Comparison of ENCODE assay signal across 8 cellular contexts in the genomic region with DNA sequence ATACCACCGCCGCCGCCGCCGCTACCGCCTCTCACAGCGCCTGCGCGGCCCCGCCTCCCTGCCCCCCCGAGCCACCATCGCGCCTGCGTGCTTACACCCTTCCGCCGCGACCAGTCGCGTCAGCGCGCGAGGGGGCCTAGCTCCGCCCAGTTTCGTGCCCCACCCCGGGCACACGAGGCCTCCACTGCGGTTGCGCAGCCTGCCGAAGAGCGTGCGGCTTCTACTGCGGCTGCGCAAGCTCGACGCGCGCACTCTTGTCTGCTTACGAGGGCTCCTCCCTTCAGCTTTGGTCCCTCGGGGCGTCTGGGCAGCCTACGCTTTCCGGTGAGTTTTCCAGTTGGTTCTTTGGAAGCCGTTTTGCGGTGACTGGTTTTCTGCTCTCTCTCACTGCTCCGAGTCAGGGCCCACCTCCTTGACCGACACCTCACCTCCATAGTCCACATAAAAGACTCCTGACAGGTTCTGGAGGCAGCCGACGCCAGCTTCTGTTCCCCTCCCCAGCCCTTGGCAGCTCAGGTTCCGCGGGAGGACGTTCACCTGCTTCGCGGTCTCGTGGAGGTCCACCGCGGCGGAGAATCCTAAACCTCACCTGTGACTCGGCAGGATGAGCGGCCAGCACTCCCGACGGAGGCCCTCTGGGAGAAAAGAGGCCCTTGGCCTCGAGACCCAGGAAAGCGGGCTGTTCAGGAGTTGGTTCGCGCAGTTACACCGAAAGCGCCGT. TPM values are rescaled to one million over a fixed set of nuclear protein-coding genes. Genes with fewer than 3 reads are reported as not detected.
DNase-seq lines count a peak whose midpoint lies in the region; ATAC-seq and TF ChIP-seq lines count a peak whose summit lies in the region.

Gene PITPNB, minus strand, starts transcription at position 35 of the 721 bp plus-strand sequence. CDS start 65 bp downstream, outside the sequence.

- in situ Hi-C loops in endometrial microvascular endothelial cells (cut with HindIII; ENCODE audit: inconsistent ontology term, low pct_unique_long_range_greater_than_20kb, low sequenced_read_pairs) = no loop called here

- peak; percentile 100 for DNase-seq in D341Med (ENCODE audit: low spot score)
- DNase-seq in HuH-7 (ENCODE audit: low spot score) = peak; percentile 98
- peak; percentile 99 for DNase-seq in activated CD8-positive, alpha-beta memory T cell treated with anti-CD3 and anti-CD28 coated beads, Interleukin-2, amount 50 U/mL, for 4 hours
- peak; percentile 99 for DNase-seq in stimulated activated CD8-positive, alpha-beta memory T cell treated with anti-CD3 and anti-CD28 coated beads, Interleukin-15, amount 100 ng/mL, for 24 hours (ENCODE audit: low read depth)

- WGBS in mesodermal cell (ENCODE audit: insufficient coverage in 2 of 2), 2 experiments = 0% methylated on average over 58 to 61 of the region's 68 CpGs

- ATAC-seq in GM21515 (IDR thresholded peaks at IDR 0.05; ENCODE audit: unreplicated experiment) = peak; percentile 85

- H3K4me1 ChIP-seq in OCI-LY1 (ENCODE audit: insufficient read depth, low read length, severe bottlenecking) = peaks cover 53% of the 10 kb centered on the region
- H3K4me1 ChIP-seq in mesodermal cell (ENCODE audit: control insufficient read depth, insufficient read depth, low read length, poor library complexity, severe bottlenecking) = peaks cover 13% of the 10 kb centered on the region

- no peaks in the 10 kb centered on the region for H3K9me2 ChIP-seq in OCI-LY1 (ENCODE audit: low read depth, low read length)

- no peak for TF ChIP-seq CTCF in OCI-LY1 (IDR thresholded peaks at IDR 0.05; ENCODE audit: low read length)

- H3K27me3 ChIP-seq in OCI-LY1 (ENCODE audit: insufficient read depth, low read length) = no peaks in the 10 kb centered on the region

- H3K9ac ChIP-seq in OCI-LY1 (ENCODE audit: low read length) = peak within 1 kb of the TSS; percentile 87

- H3K36me3 ChIP-seq in OCI-LY1 (ENCODE audit: insufficient read depth, low read length) (peaks cover 43% of the 10 kb centered on the region), mesodermal cell (ENCODE audit: control insufficient read depth, insufficient read depth, low read length) (peaks cover 18% of the 10 kb centered on the region)

- no peaks in the 10 kb centered on the region for H3K9me3 ChIP-seq in OCI-LY1 (ENCODE audit: low read length)
- no peaks in the 10 kb centered on the region for H3K9me3 ChIP-seq in mesodermal cell (ENCODE audit: control insufficient read depth, low read length)

- H3F3A ChIP-seq in OCI-LY1 (ENCODE audit: insufficient read depth, low read length) = no peaks in the 10 kb centered on the region

- H4K20me1 ChIP-seq in OCI-LY1 (ENCODE audit: insufficient read depth, low read length) = no peaks in the 10 kb centered on the region

- no peak within 1 kb of the TSS for H2AFZ ChIP-seq in OCI-LY1 (ENCODE audit: low read length)

- H3K27ac ChIP-seq in OCI-LY1 (ENCODE audit: low read depth, low read length, poor library complexity, severe bottlenecking) = peak within 1 kb of the TSS; percentile 44
- peak within 1 kb of the TSS; percentile 94 for H3K27ac ChIP-seq in mesodermal cell (ENCODE audit: low read depth, low read length, severe bottlenecking)

- H3K4me3 ChIP-seq in OCI-LY1 (ENCODE audit: low read depth, low read length, poor library complexity, severe bottlenecking) = peak within 1 kb of the TSS; percentile 81
- H3K4me3 ChIP-seq in mesodermal cell (ENCODE audit: extremely low read depth, insufficient read depth, low read length, poor library complexity, severe bottlenecking) = peak within 1 kb of the TSS; percentile 75

- H3K79me2 ChIP-seq in OCI-LY1 (ENCODE audit: insufficient read depth, low read length) = peaks cover 59% of the 10 kb centered on the region

- peak within 1 kb of the TSS; percentile 90 for H3K4me2 ChIP-seq in OCI-LY1 (ENCODE audit: low read length)

RNA-seq across cellular contexts. Expression of gene PITPNB, which starts in this region (rescaled TPM):
- 51.8 TPM for total RNA-seq in endometrial microvascular endothelial cells (ENCODE audit: inconsistent ontology term)
- polyA plus RNA-seq in mesodermal cell (2013, experiment 1 of 2) = 70.5 TPM
- polyA plus RNA-seq in mesodermal cell (2013, experiment 2 of 2) = 76.4 TPM

Comparison
In these comparisons a context has a peak if more than half of its experiments do, and no peak if none do; other contexts are left out.
1. Peak in every context shown above with its lines: DNase-seq, ATAC-seq, H3K4me3 ChIP-seq and H3K27ac ChIP-seq.